22 cellular contexts compared by ENCODE assay signal in the genomic region with DNA sequence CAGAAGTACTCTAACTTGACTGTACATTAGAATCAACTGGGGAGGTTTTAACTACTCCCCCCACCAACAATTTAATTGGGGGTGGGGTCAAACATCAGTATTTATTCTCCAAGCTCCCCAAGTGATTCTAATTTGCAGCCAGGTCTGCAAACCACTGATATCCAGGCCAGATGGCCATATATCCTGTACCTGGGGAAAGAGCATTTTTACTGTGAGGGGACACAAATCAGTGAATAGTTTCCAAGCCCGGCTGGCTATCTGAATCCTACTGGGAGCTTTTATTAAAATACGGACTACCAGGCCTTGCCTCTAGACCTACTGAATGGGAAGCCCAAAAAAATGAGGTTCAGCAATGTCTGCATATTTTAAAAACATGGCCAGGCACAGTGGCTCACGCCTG.
DNase-seq lines count a peak whose midpoint lies in the region; ATAC-seq, FAIRE-seq and TF ChIP-seq lines count a peak whose summit lies in the region.
"Had no signal": no experiment of that assay in that cellular context is flagged by ENCODE, and none has a peak within 500 bp of the region (broad histone marks: within the 10 kb centered on the region; RNA-seq: fewer than 3 reads in every experiment).

No MANE protein-coding gene starts in this region.

- no peaks in the 10 kb centered on the region for H3K36me3 ChIP-seq in esophagus squamous epithelium
- H3K36me3 ChIP-seq: neural progenitor cell, tibial nerve had no signal

- 80 to 89% methylated on average over 3 of the region's 3 CpGs for WGBS in esophagus squamous epithelium, 2 donors

- H3K27ac ChIP-seq in AG04450 (ENCODE audit: low read depth, low read length) (peak overlapping the region; percentile 73), esophagus squamous epithelium (peak overlapping the region in 3 of 4 donors; percentile 39 to 57 (median 43)), skin epidermis (peak overlapping the region in 15 of 21 experiments; percentile 7 to 85 (median 48))
- H3K27ac ChIP-seq: KMS-11, neural progenitor cell had no signal

- H3K9me3 ChIP-seq in AG04450 (ENCODE audit: control insufficient read depth, insufficient read depth, low read length) = no peaks in the 10 kb centered on the region
- no peaks in the 10 kb centered on the region for H3K9me3 ChIP-seq in esophagus squamous epithelium
- H3K9me3 ChIP-seq: tibial nerve had no signal

- TF ChIP-seq POLR2A in esophagus squamous epithelium (IDR thresholded peaks at IDR 0.05) (no peak), H54 (IDR thresholded peaks at IDR 0.05; ENCODE audit: low read depth, low read length) (no peak)

- H3K27me3 ChIP-seq in AG04450 (ENCODE audit: control insufficient read depth, insufficient read depth, low read length) (no peaks in the 10 kb centered on the region), esophagus squamous epithelium (no peaks in the 10 kb centered on the region)
- H3K27me3 ChIP-seq: neural progenitor cell, tibial nerve had no signal

- CTCF ChIA-PET in AG04450 (lab: Charles Lee) = no interaction called here

- ATAC-seq in GM19397 (IDR thresholded peaks at IDR 0.05; ENCODE audit: unreplicated experiment) = no peak
- ATAC-seq: effector memory CD8-positive, alpha-beta T cell had no signal

- FAIRE-seq in H54 (lab: Jason Lieb, UNC) = no peak
- FAIRE-seq: HTR-8/SVneo had no signal

- peaks cover 4 to 26% (median 8%) of the 10 kb centered on the region in 3 donors for H3K4me1 ChIP-seq in esophagus squamous epithelium

- DNase-seq in AG04450 (ENCODE audit: low read depth, low spot score) (no peak), NCI-H69 (lab: John Stamatoyannopoulos, UW) (peak; percentile 93), esophagus squamous epithelium (lab: John Stamatoyannopoulos, UW) (no peak), T-helper 1 cell (no peak), H54 (ENCODE audit: insufficient read length, low spot score) (no peak), Ammon's horn (ENCODE audit: low spot score) (no peak)
- DNase-seq: activated B cell treated with CpG ODN at 0.5 μM for 24 hours; activated CD4-positive, alpha-beta T cell treated with anti-CD3 and anti-CD28 coated beads, Interleukin-2, amount 50 U/mL, for 4 hours; activated CD8-positive, alpha-beta memory T cell treated with anti-CD3 and anti-CD28 coated beads, Interleukin-2, amount 50 U/mL, for 4 hours; activated naive CD8-positive, alpha-beta T cell treated with anti-CD3 and anti-CD28 coated beads for 36 hours; CD8-positive, alpha-beta memory T cell; effector memory CD8-positive, alpha-beta T cell; NCI-H748 treated with DMSO at 0.1 percent for 48 hours; stimulated activated CD4-positive, alpha-beta T cell treated with anti-CD3 and anti-CD28 coated beads, Interleukin-4, amount 100 ng/mL, for 24 hours; stimulated activated naive CD4-positive, alpha-beta T cell treated with Interleukin-2 at 50 U/mL for 16 hours; T1000 had no signal

- H3K4me3 ChIP-seq in AG04450 (ENCODE audit: low read depth, low read length) (no peak overlapping the region), esophagus squamous epithelium (no peak overlapping the region), skin epidermis (no peak overlapping the region)
- H3K4me3 ChIP-seq: neural progenitor cell, tibial nerve had no signal

- intact Hi-C loops in esophagus squamous epithelium (cut with DNase I) = no loop called here

- no peak for TF ChIP-seq CTCF in AG04450 (IDR thresholded peaks at IDR 0.05; ENCODE audit: low read depth, low read length)
- TF ChIP-seq CTCF in esophagus squamous epithelium (IDR thresholded peaks at IDR 0.05) = no peak

- POLR2A ChIA-PET in AG04450 (lab: Yijun Ruan, JAX) = no interaction called here
